Comparison of ENCODE assay signal across 8 cellular contexts in the genomic region with DNA sequence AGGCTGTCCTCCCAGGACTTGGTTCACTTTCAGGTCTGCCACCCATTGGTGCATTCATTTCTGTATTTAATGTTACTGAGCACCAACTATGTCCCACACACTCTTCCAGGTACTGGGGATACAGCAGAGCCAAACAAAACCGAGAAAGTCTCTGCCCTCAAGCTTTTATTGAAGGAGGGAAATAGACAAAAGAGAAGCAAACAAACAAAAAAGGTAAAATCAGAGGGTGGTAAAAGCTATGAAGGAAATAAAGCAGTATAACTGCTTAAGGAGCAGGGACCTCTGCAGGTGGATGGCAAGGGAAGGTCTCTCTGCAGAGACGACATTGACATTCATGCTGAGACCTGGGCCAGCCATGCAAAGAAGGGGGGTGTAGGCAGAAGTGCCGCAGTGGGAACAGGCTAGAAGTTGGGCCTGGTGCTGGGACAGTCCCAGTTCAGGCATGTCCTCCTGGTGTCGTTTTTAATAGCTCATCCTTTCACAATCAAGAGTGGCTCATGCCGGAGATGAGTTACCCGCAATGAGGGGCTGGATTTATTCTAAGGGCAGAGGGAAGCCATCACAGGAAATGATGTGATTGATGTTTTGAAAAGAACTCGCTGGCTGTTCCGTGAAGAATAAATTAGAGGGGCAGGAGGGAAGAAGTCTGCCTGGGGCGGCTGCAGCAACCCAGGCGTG.
DNase-seq lines count a peak whose midpoint lies in the region; ATAC-seq and TF ChIP-seq lines count a peak whose summit lies in the region.

No MANE protein-coding gene starts in this region.

- no peaks in the 10 kb centered on the region for H3K9me3 Mint-ChIP-seq in HFFc6
- H3K9me3 Mint-ChIP-seq in activated T-cell treated with anti-CD3 and anti-CD28 coated beads, Interleukin-2, amount 50 U/mL, for 72 hours = no peaks in the 10 kb centered on the region

- TF ChIP-seq CTCF in GM10266 (IDR thresholded peaks at IDR 0.05; ENCODE audit: control insufficient read depth, insufficient read depth, low read depth, missing control alignments) (no peak), HFFc6 (IDR thresholded peaks at IDR 0.05) (no peak), prostate gland (IDR thresholded peaks at IDR 0.05) (no peak)

- H3K9me3 ChIP-seq in prostate gland = no peaks in the 10 kb centered on the region

- peak; percentile 68 to 70 for ATAC-seq in activated T-cell treated with anti-CD3 and anti-CD28 coated beads, Interleukin-2, amount 50 U/mL, for 72 hours (replicated peaks in 1 of 2)
- ATAC-seq in HG03520 (IDR thresholded peaks at IDR 0.05; ENCODE audit: unreplicated experiment) = no peak

- H3K27me3 Mint-ChIP-seq in HFFc6 (ENCODE audit: insufficient read depth) = no peaks in the 10 kb centered on the region; the same call in 1 of the 2 replicates
- no peaks in the 10 kb centered on the region for H3K27me3 Mint-ChIP-seq in activated T-cell treated with anti-CD3 and anti-CD28 coated beads, Interleukin-2, amount 50 U/mL, for 72 hours (ENCODE audit: low read depth)

- H3K36me3 Mint-ChIP-seq in HFFc6 (ENCODE audit: low read depth) = no peaks in the 10 kb centered on the region
- no peaks in the 10 kb centered on the region for H3K36me3 Mint-ChIP-seq in activated T-cell treated with anti-CD3 and anti-CD28 coated beads, Interleukin-2, amount 50 U/mL, for 72 hours (ENCODE audit: insufficient read depth in 2 of 2)

- peaks cover 94% of the 10 kb centered on the region for H3K4me1 Mint-ChIP-seq in HFFc6 (ENCODE audit: low read depth)
- peaks cover 83% of the 10 kb centered on the region for H3K4me1 Mint-ChIP-seq in activated T-cell treated with anti-CD3 and anti-CD28 coated beads, Interleukin-2, amount 50 U/mL, for 72 hours (ENCODE audit: low read depth)

- peak overlapping the region; percentile 20 to 26 for H3K4me3 ChIP-seq in prostate gland

- intact Hi-C loops in prostate gland (cut with DNase I) = no loop called here

- WGBS in prostate gland = 7% methylated on average over 10 of the region's 10 CpGs

- H3K27me3 ChIP-seq in prostate gland (replicated peaks; ENCODE audit: insufficient read depth) = no peaks in the 10 kb centered on the region

- H3K36me3 ChIP-seq in prostate gland = no peaks in the 10 kb centered on the region

- no peak for TF ChIP-seq POLR2A in prostate gland (IDR thresholded peaks at IDR 0.05)

- DNase-seq in GM10266 (ENCODE audit: extremely low spot score) = peak; percentile 66
- peak; percentile 78 for DNase-seq in HFFc6
- peak; percentile 81 for DNase-seq in NOMO-1 treated with dmso at 0.1 percent for 144 hours (lab: John Stamatoyannopoulos, UW; ENCODE audit: unreplicated experiment)
- DNase-seq in activated T-cell treated with anti-CD3 and anti-CD28 coated beads, Interleukin-2, amount 50 U/mL, for 72 hours = peak; percentile 70 to 75
- peak; percentile 32 for DNase-seq in germinal center (ENCODE audit: low spot score)
- DNase-seq in prostate gland (ENCODE audit: low spot score) = peak; percentile 48
- no peak for DNase-seq in GM19238 (ENCODE audit: insufficient read length, low spot score)

- H3K4me1 ChIP-seq in prostate gland (replicated peaks) = peaks cover 25% of the 10 kb centered on the region

- H3K27ac Mint-ChIP-seq in HFFc6 = peak overlapping the region; percentile 95
- H3K27ac Mint-ChIP-seq in activated T-cell treated with anti-CD3 and anti-CD28 coated beads, Interleukin-2, amount 50 U/mL, for 72 hours = peak overlapping the region; percentile 49

- peak overlapping the region; percentile 90 to 96 for H3K27ac ChIP-seq in prostate gland

- H3K4me3 Mint-ChIP-seq in HFFc6 = peak overlapping the region; percentile 68
- H3K4me3 Mint-ChIP-seq in activated T-cell treated with anti-CD3 and anti-CD28 coated beads, Interleukin-2, amount 50 U/mL, for 72 hours = peak overlapping the region; percentile 80 to 84
